In the genomic region with DNA sequence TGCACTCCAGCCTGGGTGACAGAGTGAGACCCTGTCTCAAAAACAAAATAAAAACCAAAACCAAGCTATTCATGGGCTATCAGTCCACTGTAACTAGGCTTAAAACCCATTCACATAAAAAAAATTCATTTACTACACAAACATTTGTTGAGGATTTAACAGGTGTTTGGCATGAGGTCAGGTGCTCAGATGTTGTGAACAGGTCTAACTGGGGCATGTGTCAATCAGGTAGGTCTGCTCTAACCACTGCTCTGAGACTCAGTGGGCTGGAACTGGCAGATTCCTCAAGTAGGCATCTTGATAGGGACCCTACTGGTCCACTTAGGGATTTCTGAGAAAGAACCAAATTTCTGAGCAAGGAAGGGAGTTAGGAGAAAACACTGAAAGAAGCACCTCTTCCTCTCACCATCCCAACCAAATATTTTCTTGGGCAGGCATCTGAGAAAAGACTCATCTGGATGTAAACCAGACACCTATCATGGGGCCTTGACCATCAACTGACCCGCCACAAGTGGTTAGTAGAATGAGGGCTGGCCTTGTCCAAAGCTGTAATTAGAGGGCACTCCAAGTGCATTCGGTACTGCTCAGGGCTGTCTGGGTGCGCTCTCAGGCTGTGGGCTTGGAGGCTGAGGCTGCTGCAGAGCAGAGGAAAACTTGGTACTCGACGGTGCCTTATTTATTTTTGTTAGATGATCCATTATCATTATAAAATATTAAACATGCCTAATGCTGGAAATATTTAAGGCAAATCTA, we compare ENCODE assay signal across 32 cellular contexts. TPM values are rescaled to one million over a fixed set of nuclear protein-coding genes. Genes with fewer than 3 reads are reported as not detected.
DNase-seq lines count a peak whose midpoint lies in the region; ATAC-seq, FAIRE-seq and TF ChIP-seq lines count a peak whose summit lies in the region.
"Had no signal": no experiment of that assay in that cellular context is flagged by ENCODE, and none has a peak within 500 bp of the region (broad histone marks: within the 10 kb centered on the region; RNA-seq: fewer than 3 reads in every experiment).

No MANE protein-coding gene starts in this region.

- POLR2A ChIA-PET in H1 (lab: Charles Lee; ENCODE audit: partially characterized antibody), result interaction anchor here (0.9 kb wide), 1 partner anchor 8 kb away, joined by 3 read pairs; no protein-coding TSS in a partner anchor

- no peak for TF ChIP-seq CTCF in H1 (IDR thresholded peaks at IDR 0.05; ENCODE audit: control extremely low read depth in 1 of 3, insufficient read depth in 1 of 3, low read depth in 1 of 3, low read length in 3 of 3)

- no peaks in the 10 kb centered on the region for H3K79me1 ChIP-seq in H1 (ENCODE audit: low read depth, low read length)

- H3K4me1 ChIP-seq in H1 (replicated peaks in 1 of 4; ENCODE audit: control insufficient read depth in 3 of 4, insufficient read depth in 4 of 4, low read length in 3 of 4), result no peaks in the 10 kb centered on the region
- H3K4me1 ChIP-seq: A549, uterus had no signal

- FAIRE-seq in H1 (lab: Jason Lieb, UNC), result no peak
- FAIRE-seq: A549, GM12878, GM19239, HepG2, islet of Langerhans, RCC 7860 had no signal

- TF ChIP-seq POLR2A in H1 (IDR thresholded peaks at IDR 0.05; ENCODE audit: control extremely low read depth in 1 of 2, low read depth in 2 of 2, low read length in 2 of 2), result no peak
- TF ChIP-seq POLR2A in erythroblast (IDR thresholded peaks at IDR 0.05; ENCODE audit: low read length), result no peak

- no peak overlapping the region for H3K4me3 ChIP-seq in H1 (ENCODE audit: extremely low read depth in 1 of 4, insufficient read depth in 2 of 4, low read depth in 3 of 4, low read length in 4 of 4)
- H3K4me3 ChIP-seq: A549, GM12878, smooth muscle cell, thoracic aorta, uterus had no signal

- H3K9ac ChIP-seq in H1 (replicated peaks in 1 of 4; ENCODE audit: extremely low read depth in 1 of 4, low read depth in 3 of 4, low read length in 3 of 4), result no peak overlapping the region

- H2BK120ac ChIP-seq in H1 (replicated peaks; ENCODE audit: low read depth, low read length), result no peak overlapping the region

- H2AFZ ChIP-seq in H1 (ENCODE audit: low read length), result no peak overlapping the region

- 93% methylated on average over 5 of the region's 5 CpGs; no CpG with 5 or more reads in 1 of the 2 experiments for WGBS in H1 (ENCODE audit: extremely low coverage in 1 of 2, insufficient coverage in 1 of 2, insufficient read length in 1 of 2, insufficient replicate concordance in 2 of 2, low coverage in 1 of 2, low lambda C conversion rate in 2 of 2, missing lambda C conversion rate in 1 of 2), 2 experiments

- H3K36me3 ChIP-seq in H1 (ENCODE audit: control insufficient read depth in 2 of 4, insufficient read depth in 4 of 4, low read length in 3 of 4), result no peaks in the 10 kb centered on the region
- H3K36me3 ChIP-seq: uterus, WERI-Rb-1 had no signal

- H3K79me2 ChIP-seq in H1 (ENCODE audit: control insufficient read depth in 1 of 2, insufficient read depth in 2 of 2, low read length in 2 of 2), result no peaks in the 10 kb centered on the region

- no peaks in the 10 kb centered on the region for H3K23me2 ChIP-seq in H1 (ENCODE audit: low read depth, low read length)

- no peaks in the 10 kb centered on the region for H3K9me3 Mint-ChIP-seq in stimulated activated naive CD8-positive, alpha-beta T cell treated with anti-CD3 and anti-CD28 coated beads, Interleukin-15, amount 100 ng/mL, for 72 hours
- H3K9me3 Mint-ChIP-seq: central memory CD8-positive, alpha-beta T cell; H9; stimulated activated naive CD8-positive, alpha-beta T cell treated with anti-CD3 and anti-CD28 coated beads, Interleukin-15, Interleukin-2, amounts not matched to agents 100 ng/mL and 50 ng/mL, for 24 hours had no signal

- H3K14ac ChIP-seq in H1 (ENCODE audit: insufficient read length), result no peak overlapping the region

- no peak overlapping the region for H3K27ac ChIP-seq in H1 (ENCODE audit: low read depth, low read length)
- H3K27ac ChIP-seq: A549, thoracic aorta, uterus, WERI-Rb-1 had no signal

- H2BK5ac ChIP-seq in H1 (ENCODE audit: low read depth, low read length), result no peak overlapping the region

- CTCF ChIA-PET in H1 (lab: Charles Lee; ENCODE audit: partially characterized antibody), result interaction anchor here (0.6 to 2.1 kb wide), 5 partner anchors 14 to 122 kb away, joined by 3 to 10 read pairs (median 3); no protein-coding TSS in a partner anchor

- no peak overlapping the region for H4K91ac ChIP-seq in H1 (replicated peaks; ENCODE audit: insufficient read length, low read length)

- H2BK20ac ChIP-seq in H1 (ENCODE audit: low read length), result no peak overlapping the region

- no peak overlapping the region for H2BK15ac ChIP-seq in H1 (ENCODE audit: low read length)

- H4K5ac ChIP-seq in H1 (ENCODE audit: insufficient read length, low read depth, low read length), result no peak overlapping the region

- no peak overlapping the region for H2AK5ac ChIP-seq in H1 (ENCODE audit: low read depth, low read length)

- TF ChIP-seq EP300 in H1 (IDR thresholded peaks at IDR 0.05; ENCODE audit: borderline replicate concordance in 1 of 2, low read depth in 2 of 2, low read length in 2 of 2), result no peak

- no peak overlapping the region for H3K23ac ChIP-seq in H1 (ENCODE audit: insufficient read length)

- no peak overlapping the region for H3K4me3 Mint-ChIP-seq in stimulated activated naive CD8-positive, alpha-beta T cell treated with anti-CD3 and anti-CD28 coated beads, Interleukin-15, amount 100 ng/mL, for 72 hours
- H3K4me3 Mint-ChIP-seq: central memory CD8-positive, alpha-beta T cell; H9; stimulated activated naive CD8-positive, alpha-beta T cell treated with anti-CD3 and anti-CD28 coated beads, Interleukin-15, Interleukin-2, amounts not matched to agents 100 ng/mL and 50 ng/mL, for 24 hours had no signal

- DNase-seq in NCI-H2227 (lab: John Stamatoyannopoulos, UW; ENCODE audit: unreplicated experiment), result peak; percentile 42
- no peak for DNase-seq in NCI-H2227 treated with DMSO at 0.1 percent for 48 hours (lab: John Stamatoyannopoulos, UW)
- DNase-seq in stimulated activated naive CD8-positive, alpha-beta T cell treated with anti-CD3 and anti-CD28 coated beads, Interleukin-15, amount 100 ng/mL, for 72 hours, result no peak
- no peak for DNase-seq in stimulated activated naive CD8-positive, alpha-beta T cell treated with anti-CD3 and anti-CD28 coated beads, Interleukin-15, Interleukin-2, amounts not matched to agents 100 U/mL and 50 U/mL, for 24 hours
- DNase-seq in H1 (ENCODE audit: low read depth in 1 of 2, low spot score in 2 of 2), result peak in 1 of 2 experiments; percentile 29
- DNase-seq in NCI-H1048 (lab: John Stamatoyannopoulos, UW), result no peak
- no peak for DNase-seq in erythroblast (lab: John Stamatoyannopoulos, UW)
- DNase-seq: activated CD4-positive, alpha-beta T cell treated with anti-CD3 and anti-CD28 coated beads for 4 hours; H9; Karpas-422; mesenchymal stem cell; NCI-H1417 treated with DMSO at 0.1 percent for 48 hours; NCI-H2081 treated with DMSO at 0.1 percent for 48 hours; NCI-H446; NCI-H774; posterior cingulate gyrus; right cardiac atrium; SIG-M5; uterus; WERI-Rb-1 had no signal

- no peak for TF ChIP-seq RAD21 in H1 (IDR thresholded peaks at IDR 0.05 in 1 of 2, conservative IDR thresholded peaks at IDR 0.05 in 1 of 2; ENCODE audit: low read depth in 2 of 2, low read length in 2 of 2)

- no peaks in the 10 kb centered on the region for H3K27me3 Mint-ChIP-seq in stimulated activated naive CD8-positive, alpha-beta T cell treated with anti-CD3 and anti-CD28 coated beads, Interleukin-15, amount 100 ng/mL, for 72 hours
- H3K27me3 Mint-ChIP-seq: central memory CD8-positive, alpha-beta T cell; stimulated activated naive CD8-positive, alpha-beta T cell treated with anti-CD3 and anti-CD28 coated beads, Interleukin-15, Interleukin-2, amounts not matched to agents 100 ng/mL and 50 ng/mL, for 24 hours had no signal

- peak overlapping the region; percentile 54 to 78 for H3K27ac Mint-ChIP-seq in stimulated activated naive CD8-positive, alpha-beta T cell treated with anti-CD3 and anti-CD28 coated beads, Interleukin-15, amount 100 ng/mL, for 72 hours
- H3K27ac Mint-ChIP-seq: H9; stimulated activated naive CD8-positive, alpha-beta T cell treated with anti-CD3 and anti-CD28 coated beads, Interleukin-15, Interleukin-2, amounts not matched to agents 100 ng/mL and 50 ng/mL, for 24 hours had no signal

- no peak overlapping the region for H2BK12ac ChIP-seq in H1 (ENCODE audit: low read depth, low read length)

- H3K4ac ChIP-seq in H1 (replicated peaks; ENCODE audit: insufficient read length, low read depth, low read length), result no peak overlapping the region

- no peaks in the 10 kb centered on the region for H4K20me1 ChIP-seq in H1 (replicated peaks in 1 of 2; ENCODE audit: control insufficient read depth in 1 of 2, insufficient read depth in 2 of 2, low read length in 2 of 2)

- H3K56ac ChIP-seq in H1 (replicated peaks; ENCODE audit: insufficient read length, low read depth, low read length), result no peak overlapping the region

- H3K9me3 ChIP-seq in H1 (ENCODE audit: insufficient read depth in 2 of 2, low read depth in 1 of 2, low read length in 1 of 2), result no peaks in the 10 kb centered on the region
- H3K9me3 ChIP-seq: A549, thoracic aorta, uterus had no signal

- H3K4me1 Mint-ChIP-seq in stimulated activated naive CD8-positive, alpha-beta T cell treated with anti-CD3 and anti-CD28 coated beads, Interleukin-15, amount 100 ng/mL, for 72 hours, result peaks cover 32% of the 10 kb centered on the region

- H3K4me2 ChIP-seq in H1 (ENCODE audit: insufficient read depth in 1 of 2, low read depth in 2 of 2, low read length in 2 of 2), result no peak overlapping the region
- H3K4me2 ChIP-seq: A549, smooth muscle cell had no signal

- ATAC-seq in stimulated activated naive CD8-positive, alpha-beta T cell treated with anti-CD3 and anti-CD28 coated beads, Interleukin-15, amount 100 ng/mL, for 72 hours, result no peak
- no peak for ATAC-seq in stimulated activated naive CD8-positive, alpha-beta T cell treated with anti-CD3 and anti-CD28 coated beads, Interleukin-15, Interleukin-2, amounts not matched to agents 100 U/mL and 50 U/mL, for 24 hours
- no peak for ATAC-seq in GM19351 (IDR thresholded peaks at IDR 0.05; ENCODE audit: unreplicated experiment)
- ATAC-seq: A549, GM12878, HepG2, left lobe of liver had no signal

- 0 out of 2 replicates have a peak overlapping the region, but pooled peaks have one; percentile 1 for H4K8ac ChIP-seq in H1 (ENCODE audit: extremely low read depth, insufficient read depth, low read length)

- no peak overlapping the region for H3K18ac ChIP-seq in H1 (ENCODE audit: extremely low read depth, low read length)

- H3K27me3 ChIP-seq in H1 (replicated peaks in 1 of 4; ENCODE audit: control insufficient read depth in 3 of 4, extremely low read depth in 1 of 4, insufficient read depth in 3 of 4, low read length in 3 of 4), result no peaks in the 10 kb centered on the region
- H3K27me3 ChIP-seq: uterus had no signal

RNA-seq across cellular contexts. Expression of gene WIPF1, which starts 33.9 kb away (rescaled TPM):
- 4.3 and 5.2 TPM in 2 replicates for total RNA-seq in H1 (2021; fragmentation: NEBNext Ultra II Directional; extraction: Animal tissue kit (Norgen Biotek cat#: 25700))
- 4.4 and 4.7 TPM in 2 replicates for polyA plus RNA-seq in H1 (2011; rRNA removed)
- 2.7 TPM for polyA plus RNA-seq in H1 (2011; cell fraction: cytosol; rRNA removed)
- 3.1 TPM for polyA plus RNA-seq in H1 (2011; cell fraction: nucleus; rRNA removed)
- polyA plus RNA-seq in H1 (2012, experiment 1 of 2), result 5.2 to 8.3 TPM (median 5.9 TPM) in 4 replicates
- 2.9 TPM for polyA plus RNA-seq in H1 (2012, experiment 2 of 2)
- polyA plus RNA-seq in H1 (2013, experiment 1 of 2), result 4.6 TPM
- 4.9 TPM for polyA plus RNA-seq in H1 (2013, experiment 2 of 2)
- 2.8 TPM in 2 replicates for polyA minus RNA-seq in H1 (2011; rRNA and poly(A)+ RNA removed)
- 3.2 TPM for polyA minus RNA-seq in H1 (2011; cell fraction: cytosol; rRNA and poly(A)+ RNA removed)
- 9.0 TPM for polyA minus RNA-seq in H1 (2011; cell fraction: nucleus; rRNA and poly(A)+ RNA removed)
- total RNA-seq: HepG2 had no signal
